In the genomic region with DNA sequence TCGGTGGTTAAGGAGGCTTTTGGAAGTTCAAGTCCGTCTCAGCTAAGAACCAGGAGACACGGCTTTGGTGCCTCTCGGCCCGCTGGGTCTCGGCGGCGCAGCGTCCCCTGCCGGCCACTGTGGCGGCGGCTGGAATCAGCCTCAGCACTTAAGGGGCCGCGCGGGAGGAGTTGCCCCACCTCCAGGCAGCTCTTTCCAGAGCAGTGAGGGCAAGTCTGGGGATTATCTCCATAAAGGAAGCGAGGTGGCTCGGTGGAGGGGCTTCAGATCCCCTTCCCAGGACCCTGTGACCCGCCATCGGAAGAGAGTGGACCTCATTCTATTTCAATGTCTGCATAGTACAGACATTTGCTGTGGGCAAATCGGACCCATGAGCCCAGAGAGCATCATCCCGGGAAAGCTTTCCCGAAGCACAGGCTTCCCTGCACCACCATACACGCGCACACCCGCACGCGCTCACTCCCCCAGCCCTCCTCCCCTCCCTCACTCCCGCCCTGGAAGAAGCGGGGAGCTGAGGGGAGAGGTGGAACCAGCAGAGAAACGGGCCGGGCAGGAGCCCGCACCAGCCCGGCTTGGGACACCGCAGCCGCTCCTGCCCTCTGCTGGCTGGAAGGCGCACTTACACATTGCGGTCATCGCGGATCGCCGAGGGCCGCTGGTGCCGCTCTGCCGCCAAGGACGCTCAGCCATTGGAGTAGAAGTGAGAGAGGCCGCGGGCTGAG, we compare ENCODE assay signal across 1 cellular context.
TF ChIP-seq lines count a peak whose summit lies in the region.

No MANE protein-coding gene starts in this region.

TF ChIP-seq in A549, 52 proteins besides CTCF, POLR2A, EP300 and RAD21 (continued from another document):
- TF ChIP-seq, protein P1, sequence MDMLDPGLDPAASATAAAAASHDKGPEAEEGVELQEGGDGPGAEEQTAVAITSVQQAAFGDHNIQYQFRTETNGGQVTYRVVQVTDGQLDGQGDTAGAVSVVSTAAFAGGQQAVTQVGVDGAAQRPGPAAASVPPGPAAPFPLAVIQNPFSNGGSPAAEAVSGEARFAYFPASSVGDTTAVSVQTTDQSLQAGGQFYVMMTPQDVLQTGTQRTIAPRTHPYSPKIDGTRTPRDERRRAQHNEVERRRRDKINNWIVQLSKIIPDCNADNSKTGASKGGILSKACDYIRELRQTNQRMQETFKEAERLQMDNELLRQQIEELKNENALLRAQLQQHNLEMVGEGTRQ (IDR thresholded peaks at IDR 0.05): no peak
- no peak for TF ChIP-seq MYC (IDR thresholded peaks at IDR 0.05; ENCODE audit: borderline replicate concordance, low read length)
- peak; percentile 26; the same call in 1 of the 2 replicates for TF ChIP-seq KDM5A (IDR thresholded peaks at IDR 0.05)
- TF ChIP-seq GATA3 (IDR thresholded peaks at IDR 0.05; ENCODE audit: borderline replicate concordance): 0 out of 2 replicates have a peak, but pooled peaks have one; percentile 13
- TF ChIP-seq SMC3 (IDR thresholded peaks at IDR 0.05): peak; percentile 66
- TF ChIP-seq FOSL2 (IDR thresholded peaks at IDR 0.05): no peak
- no peak for TF ChIP-seq FOSL2 (CRISPR knock-in tag; IDR thresholded peaks at IDR 0.05)
- TF ChIP-seq ZNF302 (CRISPR knock-in tag; IDR thresholded peaks at IDR 0.05): no peak
- TF ChIP-seq ZFP36 (IDR thresholded peaks at IDR 0.05; ENCODE audit: borderline replicate concordance, partially characterized antibody): no peak
- TF ChIP-seq JUN (IDR thresholded peaks at IDR 0.05): peak in 1 of 2 experiments; percentile 51; a peak in 2 of 5 replicates
